In the genomic region with DNA sequence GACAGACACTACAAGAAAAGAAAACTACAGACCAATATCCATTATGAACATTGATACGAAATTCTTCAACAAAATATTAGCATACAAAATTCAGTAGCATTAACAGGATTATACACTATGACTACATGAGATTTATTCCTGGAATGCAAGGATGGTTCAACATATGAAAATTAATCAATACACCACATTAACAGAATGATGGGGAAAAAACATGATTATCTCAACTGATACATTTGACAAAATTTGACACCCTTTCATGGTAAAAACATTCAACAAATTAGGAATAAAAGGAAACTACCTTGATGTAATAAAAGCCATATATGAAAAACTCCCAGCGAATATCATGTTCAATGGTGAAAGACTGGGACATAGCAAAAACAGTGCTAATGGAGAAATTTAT, we compare ENCODE assay signal across 39 cellular contexts. TPM values are rescaled to one million over a fixed set of nuclear protein-coding genes. Genes with fewer than 3 reads are reported as not detected.
"Had no signal": no experiment of that assay in that cellular context is flagged by ENCODE, and none has a peak within 500 bp of the region (broad histone marks: within the 10 kb centered on the region; RNA-seq: fewer than 3 reads in every experiment).

No MANE protein-coding gene starts in this region.

- H3K4me1 Mint-ChIP-seq: activated naive CD4-positive, alpha-beta T cell treated with anti-CD3 and anti-CD28 coated beads, Interleukin-2, amount 10 ng/mL, durations not matched to agents 7 days and 5 days; activated naive CD4-positive, alpha-beta T cell treated with anti-CD3 and anti-CD28 coated beads, Interleukin-2, amount 50 U/mL, for 24 hours; activated naive CD8-positive, alpha-beta T cell treated with anti-CD3 and anti-CD28 coated beads for 36 hours; activated naive CD8-positive, alpha-beta T cell treated with anti-CD3 and anti-CD28 coated beads, Interleukin-2, amount 10 ng/mL, durations not matched to agents 7 days and 5 days; activated naive CD8-positive, alpha-beta T cell treated with anti-CD3 and anti-CD28 coated beads, Interleukin-2, amount 50 U/mL, for 24 hours; central memory CD8-positive, alpha-beta T cell had no signal

- H3K4me3 Mint-ChIP-seq: activated naive CD4-positive, alpha-beta T cell treated with anti-CD3 and anti-CD28 coated beads for 36 hours; activated naive CD4-positive, alpha-beta T cell treated with anti-CD3 and anti-CD28 coated beads, Interleukin-2, amount 10 ng/mL, durations not matched to agents 7 days and 5 days; activated naive CD4-positive, alpha-beta T cell treated with anti-CD3 and anti-CD28 coated beads, Interleukin-2, amount 50 U/mL, for 24 hours; activated naive CD8-positive, alpha-beta T cell; activated naive CD8-positive, alpha-beta T cell treated with anti-CD3 and anti-CD28 coated beads for 36 hours; activated naive CD8-positive, alpha-beta T cell treated with anti-CD3 and anti-CD28 coated beads, Interleukin-2, amount 10 ng/mL, durations not matched to agents 7 days and 5 days; activated naive CD8-positive, alpha-beta T cell treated with anti-CD3 and anti-CD28 coated beads, Interleukin-2, amount 50 U/mL, for 24 hours; activated T-cell treated with anti-CD3 and anti-CD28 coated beads, Interleukin-2, amount 50 U/mL, for 24 hours; activated T-cell treated with anti-CD3 and anti-CD28 coated beads, Interleukin-2, amount 50 U/mL, for 4 hours; activated T-cell treated with anti-CD3 and anti-CD28 coated beads, Interleukin-2, amount 50 U/mL, for 72 hours; activated T-helper 1 cell treated with anti-CD3 and anti-CD28 coated beads, Interleukin-12 subunit alpha, Interleukin-12 subunit beta, Interleukin-2, Interleukin-4 antibody, amounts not matched to agents 30 ng/mL and 10 ng/mL and 1 ng/mL, durations not matched to agents 14 hours and 24 hours and 36 hours; activated T-helper 17 cell treated with anti-CD3 and anti-CD28 coated beads, Interleukin-2, amount 50 U/mL, for 72 hours; brain; central memory CD8-positive, alpha-beta T cell had no signal

- H3K27me3 ChIP-seq: adrenal gland, ascending aorta, body of pancreas, cardiac muscle cell had no signal

- ATAC-seq: activated naive CD4-positive, alpha-beta T cell treated with anti-CD3 and anti-CD28 coated beads, Interleukin-2, amount 50 U/mL, for 72 hours; activated naive CD8-positive, alpha-beta T cell treated with anti-CD3 and anti-CD28 coated beads, Interleukin-2, amount 50 U/mL, for 24 hours; activated T-cell treated with anti-CD3 and anti-CD28 coated beads, Interleukin-2, amount 50 U/mL, for 4 hours; activated T-cell treated with anti-CD3 and anti-CD28 coated beads, Interleukin-2, amount 50 U/mL, for 72 hours; activated T-helper 17 cell treated with anti-CD3 and anti-CD28 coated beads, Interleukin-2, amount 50 U/mL, for 72 hours; body of pancreas had no signal

- H3K36me3 Mint-ChIP-seq: brain had no signal

- FAIRE-seq: astrocyte, bronchial epithelial cell had no signal

- H3K36me3 ChIP-seq: adrenal gland, ascending aorta, brain microvascular endothelial cell, breast epithelium, cardiac muscle cell had no signal

- H3K27ac ChIP-seq: adrenal gland, ascending aorta, body of pancreas, brain microvascular endothelial cell, breast epithelium, cardiac muscle cell had no signal

- H3K27ac Mint-ChIP-seq: activated naive CD4-positive, alpha-beta T cell treated with anti-CD3 and anti-CD28 coated beads for 36 hours; activated naive CD4-positive, alpha-beta T cell treated with anti-CD3 and anti-CD28 coated beads, Interleukin-2, amount 10 ng/mL, durations not matched to agents 7 days and 5 days; activated naive CD4-positive, alpha-beta T cell treated with anti-CD3 and anti-CD28 coated beads, Interleukin-2, amount 50 U/mL, for 24 hours; activated naive CD4-positive, alpha-beta T cell treated with anti-CD3 and anti-CD28 coated beads, Interleukin-2, amount 50 U/mL, for 72 hours; activated naive CD8-positive, alpha-beta T cell; activated naive CD8-positive, alpha-beta T cell treated with anti-CD3 and anti-CD28 coated beads for 36 hours; activated naive CD8-positive, alpha-beta T cell treated with anti-CD3 and anti-CD28 coated beads, Interleukin-2, amount 10 ng/mL, durations not matched to agents 7 days and 5 days; activated naive CD8-positive, alpha-beta T cell treated with anti-CD3 and anti-CD28 coated beads, Interleukin-2, amount 50 U/mL, for 24 hours; activated T-cell treated with anti-CD3 and anti-CD28 coated beads, Interleukin-2, amount 50 U/mL, for 24 hours; activated T-cell treated with anti-CD3 and anti-CD28 coated beads, Interleukin-2, amount 50 U/mL, for 72 hours; activated T-helper 1 cell treated with anti-CD3 and anti-CD28 coated beads, Interleukin-12 subunit alpha, Interleukin-12 subunit beta, Interleukin-2, Interleukin-4 antibody, amounts not matched to agents 30 ng/mL and 10 ng/mL and 1 ng/mL, durations not matched to agents 14 hours and 24 hours and 36 hours; activated T-helper 17 cell treated with anti-CD3 and anti-CD28 coated beads, Interleukin-2, amount 50 U/mL, for 72 hours; activated T-helper 2 cell treated with anti-CD3 and anti-CD28 coated beads, Interferon-gamma antibody, Interleukin-2, Interleukin-4, amounts not matched to agents 10 μg/mL and 5 μg/mL and 100 μg/mL, durations not matched to agents 14 hours and 24 hours and 36 hours; brain had no signal

- H3K4me1 ChIP-seq: adrenal gland, ascending aorta, body of pancreas, breast epithelium had no signal

- DNase-seq: activated effector memory CD4-positive, alpha-beta T cell treated with anti-CD3 and anti-CD28 coated beads, Interleukin-2, amount 50 U/mL, for 16 hours; activated effector memory CD4-positive, alpha-beta T cell treated with Interleukin-2 at 50 U/mL for 16 hours; activated gamma-delta T cell; activated gamma-delta T cell treated with Interleukin-2 at 50 U/mL for 16 hours; activated naive CD4-positive, alpha-beta T cell; activated naive CD4-positive, alpha-beta T cell treated with anti-CD3 and anti-CD28 coated beads for 36 hours; activated naive CD4-positive, alpha-beta T cell treated with anti-CD3 and anti-CD28 coated beads, Interleukin-2, amount 10 ng/mL, durations not matched to agents 7 days and 5 days; activated naive CD4-positive, alpha-beta T cell treated with anti-CD3 and anti-CD28 coated beads, Interleukin-2, amount 50 U/mL, for 16 hours; activated naive CD8-positive, alpha-beta T cell treated with anti-CD3 and anti-CD28 coated beads for 36 hours; activated naive CD8-positive, alpha-beta T cell treated with anti-CD3 and anti-CD28 coated beads, Interleukin-2, amount 10 ng/mL, durations not matched to agents 7 days and 5 days; activated naive CD8-positive, alpha-beta T cell treated with anti-CD3 and anti-CD28 coated beads, Interleukin-2, amount 50 U/mL, for 24 hours; activated T-cell treated with anti-CD3 and anti-CD28 coated beads, Interleukin-2, amount 50 U/mL, for 1 hour; activated T-cell treated with anti-CD3 and anti-CD28 coated beads, Interleukin-2, amount 50 U/mL, for 24 hours; activated T-cell treated with anti-CD3 and anti-CD28 coated beads, Interleukin-2, amount 50 U/mL, for 4 hours; activated T-cell treated with anti-CD3 and anti-CD28 coated beads, Interleukin-2, amount 50 U/mL, for 48 hours; activated T-cell treated with anti-CD3 and anti-CD28 coated beads, Interleukin-2, amount 50 U/mL, for 72 hours; adrenal gland; amniotic stem cell; amygdala; anterior cingulate cortex; aorta; body of pancreas; brain microvascular endothelial cell; caudate nucleus; central memory CD4-positive, alpha-beta T cell; cerebellar nuclear complex had no signal

- H3K27me3 Mint-ChIP-seq: activated naive CD4-positive, alpha-beta T cell treated with anti-CD3 and anti-CD28 coated beads, Interleukin-2, amount 10 ng/mL, durations not matched to agents 7 days and 5 days; activated naive CD4-positive, alpha-beta T cell treated with anti-CD3 and anti-CD28 coated beads, Interleukin-2, amount 50 U/mL, for 24 hours; activated naive CD8-positive, alpha-beta T cell; activated naive CD8-positive, alpha-beta T cell treated with anti-CD3 and anti-CD28 coated beads for 36 hours; activated naive CD8-positive, alpha-beta T cell treated with anti-CD3 and anti-CD28 coated beads, Interleukin-2, amount 50 U/mL, for 24 hours; activated T-cell treated with anti-CD3 and anti-CD28 coated beads, Interleukin-2, amount 50 U/mL, for 24 hours; activated T-helper 17 cell treated with anti-CD3 and anti-CD28 coated beads, Interleukin-2, amount 50 U/mL, for 72 hours; central memory CD8-positive, alpha-beta T cell had no signal

- H3K4me3 ChIP-seq: adrenal gland, ascending aorta, body of pancreas, breast epithelium, cardiac muscle cell had no signal

RNA-seq across cellular contexts. Expression of gene TRPM2, which starts 31.5 kb away (rescaled TPM):
- total RNA-seq: cardiac muscle cell had no signal
- polyA plus RNA-seq: cardiac muscle cell had no signal
